Comparison of ENCODE assay signal across 8 cellular contexts in genomic region chr3:146550743-146551510, GRCh38. TPM values are rescaled to one million over a fixed set of nuclear protein-coding genes. Genes with fewer than 3 reads are reported as not detected.
DNase-seq lines count a peak whose midpoint lies in the region; ATAC-seq and TF ChIP-seq lines count a peak whose summit lies in the region.

No MANE protein-coding gene starts in this region.

- no peaks in the 10 kb centered on the region for H3K27me3 Mint-ChIP-seq in effector memory CD8-positive, alpha-beta T cell

- H3K4me2 ChIP-seq in KMS-11 (peak overlapping the region; percentile 73), neuronal stem cell (ENCODE audit: insufficient read depth, low read length, poor library complexity, severe bottlenecking) (no peak overlapping the region)

- H2BK15ac ChIP-seq in neuronal stem cell (ENCODE audit: low read length), result no peak overlapping the region

- H3K4me3 ChIP-seq in KMS-11 (IDR thresholded peaks at IDR 0.05; ENCODE audit: insufficient read depth, low read depth, low read length), result no peak overlapping the region
- H3K4me3 ChIP-seq in neuronal stem cell (ENCODE audit: low read length in 2 of 2), result no peak overlapping the region
- H3K4me3 ChIP-seq in tibial artery, result no peak overlapping the region
- H3K4me3 ChIP-seq in gastrocnemius medialis, result no peak overlapping the region

- DNase-seq in effector memory CD8-positive, alpha-beta T cell, result no peak
- DNase-seq in neuronal stem cell (ENCODE audit: low spot score), result no peak
- no peak for DNase-seq in tibial artery
- no peak for DNase-seq in NCI-H1417 treated with DMSO at 0.1 percent for 48 hours (lab: John Stamatoyannopoulos, UW)
- DNase-seq in gastrocnemius medialis, result no peak

- H3K36me3 Mint-ChIP-seq in effector memory CD8-positive, alpha-beta T cell (ENCODE audit: insufficient read depth), result no peaks in the 10 kb centered on the region

- H3K4ac ChIP-seq in neuronal stem cell (ENCODE audit: low read length), result no peak overlapping the region

- H3K9me3 Mint-ChIP-seq in effector memory CD8-positive, alpha-beta T cell, result no peaks in the 10 kb centered on the region

- H3K14ac ChIP-seq in neuronal stem cell (ENCODE audit: low read length), result no peak overlapping the region

- H3K27ac Mint-ChIP-seq in effector memory CD8-positive, alpha-beta T cell, result peak overlapping the region; percentile 9 to 22

- no peak overlapping the region for H2BK120ac ChIP-seq in neuronal stem cell (ENCODE audit: low read depth, low read length)

- H3K79me2 ChIP-seq in KMS-11 (ENCODE audit: insufficient read depth, low read depth), result no peaks in the 10 kb centered on the region

- no peak overlapping the region for H3K18ac ChIP-seq in neuronal stem cell (ENCODE audit: low read length)

- H3K79me1 ChIP-seq in neuronal stem cell (ENCODE audit: low read depth, low read length), result no peaks in the 10 kb centered on the region

- no peak overlapping the region for H4K91ac ChIP-seq in neuronal stem cell (ENCODE audit: low read depth, low read length, poor library complexity)

- intact Hi-C loops in tibial artery (cut with DNase I; ENCODE audit: low total_unique reads), result no loop called here
- intact Hi-C loops in gastrocnemius medialis (cut with DNase I; ENCODE audit: low total_unique reads), result no loop called here

- H3K36me3 ChIP-seq in KMS-11 (ENCODE audit: insufficient read depth) (no peaks in the 10 kb centered on the region), neuronal stem cell (replicated peaks in 1 of 2; ENCODE audit: control insufficient read depth in 2 of 2, insufficient read depth in 2 of 2, low read length in 2 of 2) (no peaks in the 10 kb centered on the region), tibial artery (no peaks in the 10 kb centered on the region), gastrocnemius medialis (no peaks in the 10 kb centered on the region)

- no peaks in the 10 kb centered on the region for H3K9me3 ChIP-seq in neuronal stem cell (replicated peaks in 1 of 2; ENCODE audit: control insufficient read depth in 2 of 2, insufficient read depth in 1 of 2, low read depth in 1 of 2, low read length in 2 of 2)
- H3K9me3 ChIP-seq in tibial artery, result no peaks in the 10 kb centered on the region
- H3K9me3 ChIP-seq in gastrocnemius medialis, result no peaks in the 10 kb centered on the region

- H2AK5ac ChIP-seq in neuronal stem cell (ENCODE audit: low read depth, low read length), result no peak overlapping the region

- in situ Hi-C loops in gastrocnemius medialis (cut with MboI; ENCODE audit: low sequenced_read_pairs in 4 of 4), result loop anchor here in 1 of 4 donors (25.0 kb wide), 1 partner anchor 214 kb away; no protein-coding TSS in a partner anchor

- TF ChIP-seq CTCF in KMS-11 (conservative IDR thresholded peaks at IDR 0.05; ENCODE audit: low read depth, low read length) (no peak), tibial artery (IDR thresholded peaks at IDR 0.05) (no peak), gastrocnemius medialis (IDR thresholded peaks at IDR 0.05 in 4 of 5, conservative IDR thresholded peaks at IDR 0.05 in 1 of 5) (no peak)

- peaks cover 99% of the 10 kb centered on the region for H3K4me1 ChIP-seq in KMS-11 (ENCODE audit: low read depth, poor library complexity, severe bottlenecking)
- no peaks in the 10 kb centered on the region for H3K4me1 ChIP-seq in neuronal stem cell (ENCODE audit: control insufficient read depth in 2 of 2, insufficient read depth in 1 of 2, low read depth in 1 of 2, low read length in 2 of 2)
- H3K4me1 ChIP-seq in tibial artery, result no peaks in the 10 kb centered on the region
- no peaks in the 10 kb centered on the region for H3K4me1 ChIP-seq in gastrocnemius medialis

- WGBS in neuronal stem cell (ENCODE audit: extremely low coverage in 2 of 2, insufficient read length in 2 of 2, insufficient replicate concordance in 1 of 2), 2 donors, result no CpG with 5 or more reads among the region's 5 CpGs

- no peaks in the 10 kb centered on the region for H3K27me3 ChIP-seq in KMS-11 (ENCODE audit: insufficient read depth, low read depth)
- H3K27me3 ChIP-seq in neuronal stem cell (ENCODE audit: control insufficient read depth in 3 of 3, insufficient read depth in 3 of 3, low read depth in 1 of 3, low read length in 3 of 3), result no peaks in the 10 kb centered on the region
- H3K27me3 ChIP-seq in tibial artery, result no peaks in the 10 kb centered on the region
- H3K27me3 ChIP-seq in gastrocnemius medialis, result no peaks in the 10 kb centered on the region

- no peak for TF ChIP-seq POLR2A in gastrocnemius medialis (IDR thresholded peaks at IDR 0.05)

- no peak overlapping the region for H2BK12ac ChIP-seq in neuronal stem cell (ENCODE audit: low read length)

- peak overlapping the region; percentile 49 to 53 for H3K4me3 Mint-ChIP-seq in effector memory CD8-positive, alpha-beta T cell

- H3K23ac ChIP-seq in neuronal stem cell (ENCODE audit: low read depth, low read length, poor library complexity), result no peak overlapping the region

- ATAC-seq in GM18499 (IDR thresholded peaks at IDR 0.05; ENCODE audit: insufficient read depth, unreplicated experiment), result peak; percentile 93
- peak; percentile 90 for ATAC-seq in GM21786 (IDR thresholded peaks at IDR 0.05; ENCODE audit: unreplicated experiment)
- peak; percentile 75 for ATAC-seq in effector memory CD8-positive, alpha-beta T cell (replicated peaks)
- ATAC-seq in gastrocnemius medialis, result no peak

- no peak overlapping the region for H2BK5ac ChIP-seq in neuronal stem cell (ENCODE audit: low read length)

- H2AFZ ChIP-seq in KMS-11 (ENCODE audit: low read depth) (no peak overlapping the region), neuronal stem cell (ENCODE audit: low read length) (no peak overlapping the region)

- H3K9ac ChIP-seq in KMS-11 (no peak overlapping the region), neuronal stem cell (ENCODE audit: low read depth, low read length, poor library complexity) (no peak overlapping the region)

- H3K4me1 Mint-ChIP-seq in effector memory CD8-positive, alpha-beta T cell (ENCODE audit: low read depth in 2 of 2), result peaks cover 22 to 37% of the 10 kb centered on the region in 2 donors

- H3K27ac ChIP-seq in KMS-11, result no peak overlapping the region
- H3K27ac ChIP-seq in neuronal stem cell (replicated peaks; ENCODE audit: low read length), result no peak overlapping the region
- H3K27ac ChIP-seq in tibial artery, result no peak overlapping the region
- no peak overlapping the region for H3K27ac ChIP-seq in gastrocnemius medialis

- H4K20me1 ChIP-seq in KMS-11 (ENCODE audit: insufficient read depth), result no peaks in the 10 kb centered on the region

- no peak overlapping the region for H4K8ac ChIP-seq in neuronal stem cell (ENCODE audit: low read depth, low read length)

RNA-seq across cellular contexts. Expression of gene PLSCR1, which starts 6.5 kb away (rescaled TPM):
- polyA plus RNA-seq in neuronal stem cell (2013, experiment 1 of 2), result 10.7 TPM
- polyA plus RNA-seq in neuronal stem cell (2013, experiment 2 of 2), result 11.0 TPM
- total RNA-seq in gastrocnemius medialis, result 10 to 100 TPM; 12.0 to 28.5 (median 18.2) TPM

RNA-seq across cellular contexts. Expression of gene PLSCR5, which starts 54.2 kb away (rescaled TPM):
- polyA plus RNA-seq in neuronal stem cell (2013, experiment 1 of 2), result not detected
- not detected for polyA plus RNA-seq in neuronal stem cell (2013, experiment 2 of 2)
- total RNA-seq in gastrocnemius medialis, result not detected

Comparison
In these comparisons a context has a peak if more than half of its experiments do, and no peak if none do; other contexts are left out.
1. ATAC-seq: peak in GM18499 (single experiment), GM21786 (single experiment) and effector memory CD8-positive, alpha-beta T cell (single experiment); none in gastrocnemius medialis (0 of 2).